ENCODE assay signal across 35 cellular contexts in the genomic region with DNA sequence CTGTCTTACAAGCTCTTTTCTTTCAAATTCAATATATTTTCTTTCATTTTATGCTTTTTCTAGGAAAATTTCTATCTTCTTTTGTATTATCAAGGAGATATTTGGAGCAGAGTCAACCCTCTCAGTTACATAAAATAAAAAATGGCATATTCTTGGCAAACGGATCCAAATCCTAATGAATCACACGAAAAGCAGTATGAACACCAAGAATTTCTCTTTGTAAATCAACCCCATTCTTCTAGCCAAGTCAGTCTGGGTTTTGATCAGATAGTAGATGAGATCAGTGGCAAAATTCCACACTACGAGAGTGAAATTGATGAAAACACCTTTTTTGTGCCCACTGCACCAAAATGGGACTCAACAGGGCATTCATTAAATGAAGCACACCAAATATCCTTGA. TPM values are rescaled to one million over a fixed set of nuclear protein-coding genes. Genes with fewer than 3 reads are reported as not detected.
"Had no signal": no experiment of that assay in that cellular context is flagged by ENCODE, and none has a peak within 500 bp of the region (broad histone marks: within the 10 kb centered on the region; RNA-seq: fewer than 3 reads in every experiment).

No MANE protein-coding gene starts in this region.

- H3K9me3 ChIP-seq: adrenal gland, gastrocnemius medialis, left lung, lower lobe of right lung, mucosa of descending colon, right lobe of liver, vagina had no signal

- H3K4me3 ChIP-seq: adrenal gland, gastrocnemius medialis, left lung, lower lobe of right lung, mucosa of descending colon, right lobe of liver, skin epidermis, vagina had no signal

- H3K27ac ChIP-seq: adrenal gland, gastrocnemius medialis, left lung, lower lobe of right lung, right lobe of liver, skin epidermis, vagina, WERI-Rb-1 had no signal

- H3K36me3 ChIP-seq: adrenal gland, gastrocnemius medialis, left lung, lower lobe of right lung, vagina, WERI-Rb-1 had no signal

- H3K27me3 ChIP-seq: adrenal gland, gastrocnemius medialis, left lung, right lobe of liver, vagina had no signal

- DNase-seq: activated CD4-positive, alpha-beta T cell treated with anti-CD3 and anti-CD28 coated beads for 48 hours; activated CD4-positive, alpha-beta T cell treated with anti-CD3 and anti-CD28 coated beads, Interleukin-2, amount 50 U/mL, for 48 hours; activated CD8-positive, alpha-beta memory T cell treated with anti-CD3 and anti-CD28 coated beads for 24 hours; activated effector memory CD4-positive, alpha-beta T cell treated with anti-CD3 and anti-CD28 coated beads, Interleukin-2, amount 50 U/mL, for 16 hours; activated naive CD4-positive, alpha-beta T cell treated with anti-CD3 and anti-CD28 coated beads for 36 hours; activated naive CD8-positive, alpha-beta T cell treated with anti-CD3 and anti-CD28 coated beads for 36 hours; adrenal gland; aorta; endodermal cell; gastrocnemius medialis; hypothalamus; immature natural killer cell; kidney glomerular epithelial cell; left lung; lower lobe of right lung; mesendoderm; mucosa of descending colon; right lobe of liver; stimulated activated CD4-positive, alpha-beta T cell treated with anti-CD3 and anti-CD28 coated beads, Interleukin-12 subunit alpha, Interleukin-12 subunit beta, amount 100 ng/mL, for 4 hours; stimulated activated CD4-positive, alpha-beta T cell treated with anti-CD3 and anti-CD28 coated beads, Interleukin-4, amount 100 ng/mL, for 4 hours; stimulated activated CD8-positive, alpha-beta memory T cell treated with anti-CD3 and anti-CD28 coated beads, Interleukin-4, amount 100 ng/mL, for 48 hours; stimulated activated naive CD8-positive, alpha-beta T cell treated with anti-CD3 and anti-CD28 coated beads, Interleukin-15, amount 100 ng/mL, for 72 hours; substantia nigra; T-helper 17 cell; T1000; WERI-Rb-1 had no signal

- ATAC-seq: activated CD4-positive, CD25-positive, alpha-beta regulatory T cell treated with anti-CD3 and anti-CD28 coated beads, Interleukin-2, amount 50 U/mL, for 24 hours; esophagus mucosa; gastrocnemius medialis; left lung; lower lobe of right lung; mucosa of descending colon; natural killer cell treated with Interleukin-12 subunit alpha and Interleukin-12 subunit beta and Interleukin-15 and Interleukin-18, amount 100 ng/mL, for 72 hours; right lobe of liver; stimulated activated memory B cell treated with anti-CD40 and anti-IgM and Interleukin-4, amounts not matched to agents 10 μg/mL and 1 μg/mL and 100 μg/mL, for 72 hours; stimulated activated naive CD8-positive, alpha-beta T cell treated with anti-CD3 and anti-CD28 coated beads, Interleukin-15, amount 100 ng/mL, for 72 hours; T-helper 17 cell had no signal

- H3K4me1 ChIP-seq: adrenal gland, gastrocnemius medialis, left lung, lower lobe of right lung, right lobe of liver, vagina had no signal

- FAIRE-seq: bronchial epithelial cell had no signal

RNA-seq across cellular contexts. Expression of gene PIK3C2G, which starts 20.6 kb away (rescaled TPM):
- total RNA-seq: activated naive CD4-positive, alpha-beta T cell treated with anti-CD3 and anti-CD28 coated beads for 36 hours; activated naive CD8-positive, alpha-beta T cell treated with anti-CD3 and anti-CD28 coated beads for 36 hours; endodermal cell; myocyte; natural killer cell treated with Interleukin-12 subunit alpha and Interleukin-12 subunit beta and Interleukin-15 and Interleukin-18, amount 100 ng/mL, for 72 hours; osteocyte; T-helper 17 cell had no signal
- polyA plus RNA-seq: immature natural killer cell had no signal
